Comparison of ENCODE assay signal across 23 cellular contexts in genomic region chr16:2070576-2071453, GRCh38. TPM values are rescaled to one million over a fixed set of nuclear protein-coding genes. Genes with fewer than 3 reads are reported as not detected.
A peak's percentile ranks its signal among the peaks of the same experiment; 100 is the strongest.
DNase-seq lines count a peak whose midpoint lies in the region; ATAC-seq, FAIRE-seq and TF ChIP-seq lines count a peak whose summit lies in the region.
"Had no signal": no experiment of that assay in that cellular context is flagged by ENCODE, and none has a peak within 500 bp of the region (broad histone marks: within the 10 kb centered on the region; RNA-seq: fewer than 3 reads in every experiment).

No MANE protein-coding gene starts in this region.

- ATAC-seq in esophagus mucosa: peak; percentile 53
- peak; percentile 30 for ATAC-seq in omental fat pad (ENCODE audit: low FRiP score)
- no peak for ATAC-seq in HG02852 (IDR thresholded peaks at IDR 0.05; ENCODE audit: unreplicated experiment)
- ATAC-seq in GM23338: no peak; the same call in 2 of the 3 replicates

- H3K4me1 ChIP-seq in GM23338 (ENCODE audit: insufficient read depth): no peaks in the 10 kb centered on the region
- H3K4me1 ChIP-seq: Peyer's patch, SJCRH30 had no signal

- FAIRE-seq in H54 (lab: Jason Lieb, UNC): no peak
- FAIRE-seq: G401.6, GM12892, GM19239 had no signal

- H3K4me3 ChIP-seq in GM23338: no peak overlapping the region
- H3K4me3 ChIP-seq: Peyer's patch, SJCRH30 had no signal

- CTCF ChIA-PET in activated naive CD4-positive, alpha-beta T cell treated with anti-CD3 and anti-CD28 coated beads, Interleukin-2, amount 10 ng/mL, durations not matched to agents 7 days and 5 days (lab: Charles Lee): no interaction called here

- TF ChIP-seq POLR2A in H54 (IDR thresholded peaks at IDR 0.05; ENCODE audit: low read depth, low read length): no peak

- H3K4me1 Mint-ChIP-seq in activated naive CD4-positive, alpha-beta T cell treated with anti-CD3 and anti-CD28 coated beads, Interleukin-2, amount 10 ng/mL, durations not matched to agents 7 days and 5 days: no peaks in the 10 kb centered on the region
- H3K4me1 Mint-ChIP-seq in GM23338: no peaks in the 10 kb centered on the region
- H3K4me1 Mint-ChIP-seq: CD14-positive monocyte had no signal

- H3K9me3 Mint-ChIP-seq in activated naive CD4-positive, alpha-beta T cell treated with anti-CD3 and anti-CD28 coated beads, Interleukin-2, amount 10 ng/mL, durations not matched to agents 7 days and 5 days: no peaks in the 10 kb centered on the region
- no peaks in the 10 kb centered on the region for H3K9me3 Mint-ChIP-seq in GM23338

- H3K4me3 Mint-ChIP-seq in activated naive CD4-positive, alpha-beta T cell treated with anti-CD3 and anti-CD28 coated beads, Interleukin-2, amount 10 ng/mL, durations not matched to agents 7 days and 5 days: no peak overlapping the region
- H3K4me3 Mint-ChIP-seq in GM23338: no peak overlapping the region
- H3K4me3 Mint-ChIP-seq: CD14-positive monocyte had no signal

- no peaks in the 10 kb centered on the region for H3F3A ChIP-seq in GM23338 (replicated peaks; ENCODE audit: low read depth)

- no peaks in the 10 kb centered on the region for H3K9me2 ChIP-seq in GM23338 (ENCODE audit: insufficient read depth)

- H3K27ac ChIP-seq in GM23338 (ENCODE audit: low read depth): no peak overlapping the region
- H3K27ac ChIP-seq: 22Rv1, KMS-11, Peyer's patch, SJCRH30 had no signal

- no peak overlapping the region for H3K4me2 ChIP-seq in GM23338
- H3K4me2 ChIP-seq: KMS-11 had no signal

- no peak for DNase-seq in activated naive CD4-positive, alpha-beta T cell treated with anti-CD3 and anti-CD28 coated beads, Interleukin-2, amount 10 ng/mL, durations not matched to agents 7 days and 5 days
- no peak for DNase-seq in activated naive CD4-positive, alpha-beta T cell (lab: John Stamatoyannopoulos, UW)
- DNase-seq in NCI-H510A treated with DMSO at 0.1 percent for 48 hours (lab: John Stamatoyannopoulos, UW): peak; percentile 4
- DNase-seq in omental fat pad (ENCODE audit: low spot score): no peak
- no peak for DNase-seq in H54 (ENCODE audit: insufficient read length, low spot score)
- no peak for DNase-seq in GM23338 (ENCODE audit: low spot score)
- DNase-seq: AML-193, NCI-H1092 treated with DMSO at 0.1 percent for 48 hours, NCI-H1436 treated with DMSO at 0.1 percent for 48 hours, NCI-H1930, NCI-H2227 treated with DMSO at 0.1 percent for 48 hours, NCI-H524 treated with DMSO at 0.1 percent for 48 hours, NCI-H82, Peyer's patch, SJCRH30 had no signal

- peaks cover 16% of the 10 kb centered on the region for H3K36me3 Mint-ChIP-seq in activated naive CD4-positive, alpha-beta T cell treated with anti-CD3 and anti-CD28 coated beads, Interleukin-2, amount 10 ng/mL, durations not matched to agents 7 days and 5 days
- H3K36me3 Mint-ChIP-seq in GM23338 (ENCODE audit: low read depth): peaks cover 25% of the 10 kb centered on the region

- H4K20me1 ChIP-seq in GM23338 (replicated peaks; ENCODE audit: insufficient read depth): no peaks in the 10 kb centered on the region; the same call in 1 of the 2 replicates

- no peaks in the 10 kb centered on the region for H3K27me3 ChIP-seq in GM23338 (ENCODE audit: insufficient read depth)
- H3K27me3 ChIP-seq: Peyer's patch, SJCRH30 had no signal

- H3K27me3 Mint-ChIP-seq in activated naive CD4-positive, alpha-beta T cell treated with anti-CD3 and anti-CD28 coated beads, Interleukin-2, amount 10 ng/mL, durations not matched to agents 7 days and 5 days: no peaks in the 10 kb centered on the region
- peaks cover 1% of the 10 kb centered on the region for H3K27me3 Mint-ChIP-seq in GM23338 (ENCODE audit: insufficient read depth, low read depth, poor library complexity)

- peak overlapping the region; percentile 50 for H3K27ac Mint-ChIP-seq in activated naive CD4-positive, alpha-beta T cell treated with anti-CD3 and anti-CD28 coated beads, Interleukin-2, amount 10 ng/mL, durations not matched to agents 7 days and 5 days
- H3K27ac Mint-ChIP-seq in GM23338: no peak overlapping the region

- no peak for TF ChIP-seq CTCF in omental fat pad (IDR thresholded peaks at IDR 0.05)
- TF ChIP-seq CTCF in GM23338 (conservative IDR thresholded peaks at IDR 0.05; ENCODE audit: low read depth in 2 of 2): no peak

- no peaks in the 10 kb centered on the region for H3K79me2 ChIP-seq in GM23338 (replicated peaks; ENCODE audit: insufficient read depth)

- H2AFZ ChIP-seq in GM23338: no peak overlapping the region

- H3K36me3 ChIP-seq in GM23338 (ENCODE audit: insufficient read depth): peaks cover 8% of the 10 kb centered on the region; the same call in 1 of the 2 replicates

TF ChIP-seq in GM23338, 12 proteins besides CTCF, POLR2A, EP300 and RAD21 (continues in another document):
- TF ChIP-seq EZH2 (IDR thresholded peaks at IDR 0.05; ENCODE audit: low read depth, unreplicated experiment): no peak
- TF ChIP-seq POLR2AphosphoS5 (IDR thresholded peaks at IDR 0.05; ENCODE audit: low read depth): no peak
- no peak for TF ChIP-seq STAT1 (IDR thresholded peaks at IDR 0.05; ENCODE audit: unreplicated experiment)
- TF ChIP-seq ZNF462 (CRISPR knock-in tag; IDR thresholded peaks at IDR 0.05): no peak
- no peak for TF ChIP-seq JUNB (IDR thresholded peaks at IDR 0.05; ENCODE audit: unreplicated experiment)

RNA-seq across cellular contexts. Expression of gene TSC2, which starts 23.0 kb away (rescaled TPM):
- total RNA-seq in esophagus mucosa (49.5 TPM), omental fat pad (10 to 100 TPM; 30.0 to 59.4 (median 35.9) TPM)
- total RNA-seq in GM23338 (2014; rRNA removed; shearing (Covaris generic)): 81.4 and 93.0 TPM in 2 replicates
- 36.3 and 40.5 TPM in 2 replicates for polyA plus RNA-seq in GM23338 (2016; fragmentation: Nextera tagmentation; extraction: Ambion mirVana)

RNA-seq across cellular contexts. Expression of gene NTHL1, which starts 23.2 kb away (rescaled TPM):
- 15.8 TPM for total RNA-seq in esophagus mucosa
- 10 to 100 TPM in 3 of 4 donors, 1 to 10 TPM in 1; 7.1 to 18.1 (median 10.9) TPM for total RNA-seq in omental fat pad
- total RNA-seq in GM23338 (2014; rRNA removed; shearing (Covaris generic)): 84.6 and 97.1 TPM in 2 replicates
- 87.9 and 94.9 TPM in 2 replicates for polyA plus RNA-seq in GM23338 (2016; fragmentation: Nextera tagmentation; extraction: Ambion mirVana)

RNA-seq across cellular contexts. Expression of gene NHERF2, which starts 44.1 kb away (rescaled TPM):
- total RNA-seq in esophagus mucosa (21.6 TPM), omental fat pad (100 to 1,000 TPM in 2 of 4 donors, 10 to 100 TPM in 2; 52.8 to 166 (median 84.9) TPM)
- total RNA-seq in GM23338 (2014; rRNA removed; shearing (Covaris generic)): 15.4 and 16.5 TPM in 2 replicates
- 12.0 and 21.0 TPM in 2 replicates for polyA plus RNA-seq in GM23338 (2016; fragmentation: Nextera tagmentation; extraction: Ambion mirVana)

RNA-seq across cellular contexts. Expression of gene NPW, which starts 51.2 kb away (rescaled TPM):
- 0.80 TPM for total RNA-seq in esophagus mucosa
- under 1 TPM in 1 of 4 donors, not detected in 3; 0.48 TPM for total RNA-seq in omental fat pad
- 1.9 and 4.5 TPM in 2 replicates for total RNA-seq in GM23338 (2014; rRNA removed; shearing (Covaris generic))
- polyA plus RNA-seq in GM23338 (2016; fragmentation: Nextera tagmentation; extraction: Ambion mirVana): 37.0 and 37.6 TPM in 2 replicates
- polyA plus RNA-seq: CD14-positive monocyte had no signal

Comparison
In these comparisons a context has a peak if more than half of its experiments do, and no peak if none do; other contexts are left out.
1. ATAC-seq: peak in esophagus mucosa (single experiment) and omental fat pad (single experiment); none in HG02852 (single experiment) and GM23338 (single experiment).